Comparison of ENCODE assay signal across 15 cellular contexts in the genomic region with DNA sequence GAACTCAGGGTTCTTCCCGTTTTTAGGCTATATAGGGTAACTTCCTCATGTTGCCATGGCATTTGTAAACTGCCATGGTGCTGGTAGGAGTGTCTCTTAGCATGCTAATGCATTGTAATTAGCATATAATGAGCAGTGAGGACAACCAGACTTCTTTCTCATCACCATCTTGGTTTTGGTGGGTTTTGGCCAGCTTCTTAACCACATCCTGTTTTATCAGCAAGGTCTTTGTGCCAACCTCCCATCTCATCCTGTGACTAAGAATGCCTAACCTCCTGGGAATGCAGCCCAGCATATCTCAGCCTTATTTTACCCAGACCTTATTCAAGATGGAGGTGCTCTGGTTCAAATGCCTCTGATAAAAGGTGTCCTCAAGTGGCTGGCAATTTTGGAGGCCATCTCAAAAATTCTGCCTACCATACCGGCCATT.
DNase-seq lines count a peak whose midpoint lies in the region; ATAC-seq and TF ChIP-seq lines count a peak whose summit lies in the region.
"Had no signal": no experiment of that assay in that cellular context is flagged by ENCODE, and none has a peak within 500 bp of the region (broad histone marks: within the 10 kb centered on the region; RNA-seq: fewer than 3 reads in every experiment).

No MANE protein-coding gene starts in this region.

- WGBS in SK-N-SH (ENCODE audit: low lambda C conversion rate): 2% methylated on average over 2 of the region's 2 CpGs
- WGBS in spleen, 5 donors: 47 to 58% (median 50%) methylated on average over 2 of the region's 2 CpGs

- no peaks in the 10 kb centered on the region for H4K20me1 ChIP-seq in SK-N-SH (ENCODE audit: insufficient read depth)

- peaks cover 7% of the 10 kb centered on the region; the same call in 1 of the 2 replicates for H3K9me3 Mint-ChIP-seq in HFFc6

- H3K36me3 ChIP-seq in SK-N-SH (replicated peaks in 1 of 2; ENCODE audit: control insufficient read depth in 1 of 2, insufficient read depth in 2 of 2, low read length in 1 of 2): no peaks in the 10 kb centered on the region
- H3K36me3 ChIP-seq in spleen: no peaks in the 10 kb centered on the region

- H3K36me3 Mint-ChIP-seq in HFFc6 (ENCODE audit: low read depth): peaks cover 16% of the 10 kb centered on the region

- peak overlapping the region; percentile 57 for H3K9ac ChIP-seq in SK-N-SH

- ATAC-seq in GM18511 (IDR thresholded peaks at IDR 0.05; ENCODE audit: unreplicated experiment) (no peak), GM21576 (IDR thresholded peaks at IDR 0.05; ENCODE audit: unreplicated experiment) (no peak)
- ATAC-seq: K562, right cardiac atrium had no signal

- H3K27me3 Mint-ChIP-seq in HFFc6 (ENCODE audit: insufficient read depth): no peaks in the 10 kb centered on the region; the same call in 1 of the 2 replicates

- intact Hi-C loops in spleen (cut with DNase I; ENCODE audit: low total_unique reads): no loop called here

- H3K4me3 Mint-ChIP-seq in HFFc6: no peak overlapping the region; the same call in 1 of the 2 replicates

- CTCF ChIA-PET in AG04449 (lab: Yijun Ruan, JAX): interaction anchor here (1.5 kb wide), 1 partner anchor 9 kb away, joined by 4 read pairs; no protein-coding TSS in a partner anchor
- CTCF ChIA-PET in SK-N-SH (lab: Yijun Ruan, JAX): no interaction called here

- peaks cover 72% of the 10 kb centered on the region for H3F3A ChIP-seq in SK-N-SH (replicated peaks; ENCODE audit: insufficient read depth)

- H3K4me1 ChIP-seq in SK-N-SH (ENCODE audit: control insufficient read depth in 1 of 2, insufficient read depth in 2 of 2, low read depth in 1 of 2, low read length in 1 of 2) (peaks cover 0 to 22% of the 10 kb centered on the region in 2 experiments; a peak in 3 of 4 replicates), spleen (no peaks in the 10 kb centered on the region)

- DNase-seq in AG04449 (ENCODE audit: low read depth, low spot score) (peak; percentile 47), HFFc6 (peak; percentile 97), SK-N-SH (no peak), fibroblast of peridontal ligament (ENCODE audit: extremely low read depth) (peak; percentile 79), spleen (no peak), SIG-M5 (lab: John Stamatoyannopoulos, UW) (no peak)
- DNase-seq: amygdala, C1 segment of cervical spinal cord, H7, right cardiac atrium, T-helper 9 cell, trophoblast cell had no signal

- no peak for TF ChIP-seq CTCF in AG04449 (IDR thresholded peaks at IDR 0.05; ENCODE audit: insufficient read depth, low read length, missing control alignments)
- TF ChIP-seq CTCF in HFFc6 (IDR thresholded peaks at IDR 0.05): no peak
- TF ChIP-seq CTCF in SK-N-SH (IDR thresholded peaks at IDR 0.05): no peak
- TF ChIP-seq CTCF in spleen (IDR thresholded peaks at IDR 0.05 in 8 of 11, conservative IDR thresholded peaks at IDR 0.05 in 3 of 11): no peak

- H3K4me2 ChIP-seq in SK-N-SH: no peak overlapping the region

- H3K9me3 ChIP-seq in SK-N-SH (no peaks in the 10 kb centered on the region), spleen (no peaks in the 10 kb centered on the region)

- H3K4me3 ChIP-seq in AG04449 (ENCODE audit: low read depth, low read length) (no peak overlapping the region), SK-N-SH (ENCODE audit: low read depth in 2 of 2, low read length in 1 of 2) (no peak overlapping the region), spleen (no peak overlapping the region)
- H3K4me3 ChIP-seq: K562 had no signal

- no peaks in the 10 kb centered on the region for H3K9me2 ChIP-seq in SK-N-SH

- H3K4me1 Mint-ChIP-seq in HFFc6 (ENCODE audit: low read depth): peaks cover 84% of the 10 kb centered on the region

- no peak for TF ChIP-seq POLR2A in spleen (IDR thresholded peaks at IDR 0.05)

- POLR2A ChIA-PET in AG04449 (lab: Yijun Ruan, JAX): no interaction called here
- POLR2A ChIA-PET in SK-N-SH (lab: Yijun Ruan, JAX): no interaction called here

- H2AFZ ChIP-seq in SK-N-SH (ENCODE audit: low read depth): peak overlapping the region; percentile 15; the same call in 1 of the 2 replicates

- TF ChIP-seq RAD21 in SK-N-SH (IDR thresholded peaks at IDR 0.05; ENCODE audit: low read length): no peak

- peak overlapping the region; percentile 96 for H3K27ac Mint-ChIP-seq in HFFc6

- H3K27me3 ChIP-seq in SK-N-SH (ENCODE audit: insufficient read depth): no peaks in the 10 kb centered on the region
- H3K27me3 ChIP-seq in spleen (replicated peaks in 1 of 7): no peaks in the 10 kb centered on the region

- peak in 1 of 2 experiments; percentile 99; a peak in 2 of 4 replicates for TF ChIP-seq EP300 in SK-N-SH (IDR thresholded peaks at IDR 0.05; ENCODE audit: borderline replicate concordance in 1 of 2, low read depth in 1 of 2, low read length in 1 of 2)

- H3K27ac ChIP-seq in SK-N-SH (ENCODE audit: low read depth in 2 of 2, low read length in 1 of 2): peak overlapping the region in 1 of 2 experiments; percentile 94; a peak in 3 of 4 replicates
- H3K27ac ChIP-seq in spleen: no peak overlapping the region

- H3K79me2 ChIP-seq in SK-N-SH (ENCODE audit: insufficient read depth): no peaks in the 10 kb centered on the region

TF ChIP-seq in SK-N-SH, 30 proteins besides CTCF, POLR2A, EP300 and RAD21:
- TF ChIP-seq TCF12 (IDR thresholded peaks at IDR 0.05): peak; percentile 96
- TF ChIP-seq JUND (IDR thresholded peaks at IDR 0.05): peak; percentile 88
- no peak for TF ChIP-seq NRF1 (IDR thresholded peaks at IDR 0.05; ENCODE audit: low read depth, low read length)
- TF ChIP-seq, protein P1, sequence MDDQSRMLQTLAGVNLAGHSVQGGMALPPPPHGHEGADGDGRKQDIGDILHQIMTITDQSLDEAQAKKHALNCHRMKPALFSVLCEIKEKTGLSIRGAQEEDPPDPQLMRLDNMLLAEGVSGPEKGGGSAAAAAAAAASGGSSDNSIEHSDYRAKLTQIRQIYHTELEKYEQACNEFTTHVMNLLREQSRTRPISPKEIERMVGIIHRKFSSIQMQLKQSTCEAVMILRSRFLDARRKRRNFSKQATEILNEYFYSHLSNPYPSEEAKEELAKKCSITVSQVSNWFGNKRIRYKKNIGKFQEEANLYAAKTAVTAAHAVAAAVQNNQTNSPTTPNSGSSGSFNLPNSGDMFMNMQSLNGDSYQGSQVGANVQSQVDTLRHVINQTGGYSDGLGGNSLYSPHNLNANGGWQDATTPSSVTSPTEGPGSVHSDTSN (IDR thresholded peaks at IDR 0.05): peak; percentile 90
- TF ChIP-seq FOXM1 (IDR thresholded peaks at IDR 0.05; ENCODE audit: low read depth): peak; percentile 94
- TF ChIP-seq MEF2A (IDR thresholded peaks at IDR 0.05; ENCODE audit: borderline replicate concordance, low read depth): peak; percentile 55; the same call in 1 of the 2 replicates
- TF ChIP-seq, protein P2, sequence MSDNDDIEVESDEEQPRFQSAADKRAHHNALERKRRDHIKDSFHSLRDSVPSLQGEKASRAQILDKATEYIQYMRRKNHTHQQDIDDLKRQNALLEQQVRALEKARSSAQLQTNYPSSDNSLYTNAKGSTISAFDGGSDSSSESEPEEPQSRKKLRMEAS (IDR thresholded peaks at IDR 0.05; ENCODE audit: low read depth): peak; percentile 45; the same call in 1 of the 2 replicates
- TF ChIP-seq, protein P3, sequence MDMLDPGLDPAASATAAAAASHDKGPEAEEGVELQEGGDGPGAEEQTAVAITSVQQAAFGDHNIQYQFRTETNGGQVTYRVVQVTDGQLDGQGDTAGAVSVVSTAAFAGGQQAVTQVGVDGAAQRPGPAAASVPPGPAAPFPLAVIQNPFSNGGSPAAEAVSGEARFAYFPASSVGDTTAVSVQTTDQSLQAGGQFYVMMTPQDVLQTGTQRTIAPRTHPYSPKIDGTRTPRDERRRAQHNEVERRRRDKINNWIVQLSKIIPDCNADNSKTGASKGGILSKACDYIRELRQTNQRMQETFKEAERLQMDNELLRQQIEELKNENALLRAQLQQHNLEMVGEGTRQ (IDR thresholded peaks at IDR 0.05; ENCODE audit: borderline replicate concordance, low read depth, low read length): no peak
- TF ChIP-seq, protein P4, sequence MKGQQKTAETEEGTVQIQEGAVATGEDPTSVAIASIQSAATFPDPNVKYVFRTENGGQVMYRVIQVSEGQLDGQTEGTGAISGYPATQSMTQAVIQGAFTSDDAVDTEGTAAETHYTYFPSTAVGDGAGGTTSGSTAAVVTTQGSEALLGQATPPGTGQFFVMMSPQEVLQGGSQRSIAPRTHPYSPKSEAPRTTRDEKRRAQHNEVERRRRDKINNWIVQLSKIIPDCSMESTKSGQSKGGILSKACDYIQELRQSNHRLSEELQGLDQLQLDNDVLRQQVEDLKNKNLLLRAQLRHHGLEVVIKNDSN (IDR thresholded peaks at IDR 0.05; ENCODE audit: borderline replicate concordance, low read depth): no peak
- peak; percentile 97 for TF ChIP-seq TEAD4 (IDR thresholded peaks at IDR 0.05; ENCODE audit: borderline replicate concordance, insufficient read depth)
- peak; percentile 42 for TF ChIP-seq GABPA (IDR thresholded peaks at IDR 0.05; ENCODE audit: low read depth)
- TF ChIP-seq, protein P5, sequence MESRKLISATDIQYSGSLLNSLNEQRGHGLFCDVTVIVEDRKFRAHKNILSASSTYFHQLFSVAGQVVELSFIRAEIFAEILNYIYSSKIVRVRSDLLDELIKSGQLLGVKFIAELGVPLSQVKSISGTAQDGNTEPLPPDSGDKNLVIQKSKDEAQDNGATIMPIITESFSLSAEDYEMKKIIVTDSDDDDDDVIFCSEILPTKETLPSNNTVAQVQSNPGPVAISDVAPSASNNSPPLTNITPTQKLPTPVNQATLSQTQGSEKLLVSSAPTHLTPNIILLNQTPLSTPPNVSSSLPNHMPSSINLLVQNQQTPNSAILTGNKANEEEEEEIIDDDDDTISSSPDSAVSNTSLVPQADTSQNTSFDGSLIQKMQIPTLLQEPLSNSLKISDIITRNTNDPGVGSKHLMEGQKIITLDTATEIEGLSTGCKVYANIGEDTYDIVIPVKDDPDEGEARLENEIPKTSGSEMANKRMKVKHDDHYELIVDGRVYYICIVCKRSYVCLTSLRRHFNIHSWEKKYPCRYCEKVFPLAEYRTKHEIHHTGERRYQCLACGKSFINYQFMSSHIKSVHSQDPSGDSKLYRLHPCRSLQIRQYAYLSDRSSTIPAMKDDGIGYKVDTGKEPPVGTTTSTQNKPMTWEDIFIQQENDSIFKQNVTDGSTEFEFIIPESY (IDR thresholded peaks at IDR 0.05; ENCODE audit: borderline replicate concordance, low read depth): peak; percentile 73; the same call in 1 of the 2 replicates
- peak; percentile 91 for TF ChIP-seq FOSL2 (IDR thresholded peaks at IDR 0.05; ENCODE audit: borderline replicate concordance, low read depth)
- peak; percentile 61; the same call in 1 of the 2 replicates for TF ChIP-seq POLR2AphosphoS5 (IDR thresholded peaks at IDR 0.05; ENCODE audit: low read depth, low read length)
- TF ChIP-seq NFIC (IDR thresholded peaks at IDR 0.05; ENCODE audit: borderline replicate concordance): peak; percentile 98
- TF ChIP-seq RXRA (IDR thresholded peaks at IDR 0.05; ENCODE audit: borderline replicate concordance, low read depth): peak; percentile 79; the same call in 1 of the 2 replicates
- no peak for TF ChIP-seq TAF1 (IDR thresholded peaks at IDR 0.05; ENCODE audit: borderline replicate concordance, low read depth, low read length)
- peak; percentile 92 for TF ChIP-seq YY1 (IDR thresholded peaks at IDR 0.05; ENCODE audit: low read depth)

Comparison
In these comparisons a context has a peak if more than half of its experiments do, and no peak if none do; other contexts are left out.
1. DNase-seq: peak in AG04449 (single experiment), HFFc6 (single experiment) and fibroblast of peridontal ligament (single experiment); none in SK-N-SH (single experiment), spleen (single experiment) and SIG-M5 (single experiment).